Comparison of ENCODE assay signal across 9 cellular contexts in the genomic region with DNA sequence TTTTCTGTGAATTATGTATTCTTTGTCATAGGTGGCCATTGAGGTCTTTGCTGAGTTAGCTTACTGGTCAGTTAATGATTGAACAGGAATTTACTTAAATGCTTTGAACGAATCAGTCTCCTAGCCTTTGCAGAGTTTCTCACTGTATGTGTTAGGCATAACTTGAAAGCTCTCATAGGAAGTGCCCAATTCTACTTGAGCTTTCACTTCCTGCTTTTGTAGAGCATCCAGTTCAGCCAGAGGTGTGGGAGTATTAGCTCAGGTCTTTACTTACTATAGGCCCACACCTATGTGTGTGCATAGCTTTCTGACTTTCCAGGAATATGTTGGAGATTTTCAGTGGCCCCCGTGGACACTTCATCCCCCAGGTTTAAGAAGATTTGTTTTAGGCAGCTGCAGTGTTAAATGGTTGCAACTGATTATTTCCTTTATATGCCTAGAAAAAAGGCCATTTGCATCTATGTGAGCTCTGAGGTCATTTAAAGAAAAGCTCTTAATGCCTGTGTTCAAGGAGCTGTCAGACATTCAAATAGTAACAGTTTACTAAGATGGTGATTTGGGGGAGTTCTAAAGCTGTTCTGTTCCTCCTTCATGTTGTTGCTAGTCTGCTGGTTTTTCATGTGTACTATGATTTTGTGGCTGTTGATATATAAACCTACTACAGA.
DNase-seq lines count a peak whose midpoint lies in the region; ATAC-seq and TF ChIP-seq lines count a peak whose summit lies in the region.
"Had no signal": no experiment of that assay in that cellular context is flagged by ENCODE, and none has a peak within 500 bp of the region (broad histone marks: within the 10 kb centered on the region; RNA-seq: fewer than 3 reads in every experiment).

No MANE protein-coding gene starts in this region.

- no peak overlapping the region for H3K4me3 Mint-ChIP-seq in neural crest cell

- H3K27ac Mint-ChIP-seq in neural crest cell (ENCODE audit: unreplicated experiment), result peak overlapping the region; percentile 81

- peaks cover 20% of the 10 kb centered on the region for H3K36me3 Mint-ChIP-seq in neural crest cell (ENCODE audit: low read depth)

- DNase-seq in NOMO-1 (lab: John Stamatoyannopoulos, UW; ENCODE audit: unreplicated experiment in 2 of 2) (peak; percentile 68 to 78), neural crest cell (ENCODE audit: low read depth, low spot score) (no peak), GF-D8 (lab: John Stamatoyannopoulos, UW) (no peak), NCI-H2107 (lab: John Stamatoyannopoulos, UW) (no peak), HPDE6-E6E7 (ENCODE audit: extremely low spot score) (no peak), NCI-H2227 (lab: John Stamatoyannopoulos, UW; ENCODE audit: unreplicated experiment) (no peak)
- DNase-seq: IMR-90 had no signal

- H3K4me1 Mint-ChIP-seq in neural crest cell, result peaks cover 4% of the 10 kb centered on the region

- peaks cover 7% of the 10 kb centered on the region for H3K9me3 Mint-ChIP-seq in neural crest cell

- TF ChIP-seq CTCF in neural crest cell (conservative IDR thresholded peaks at IDR 0.05), result no peak

- ATAC-seq in GM18909 (IDR thresholded peaks at IDR 0.05; ENCODE audit: poor library complexity, unreplicated experiment), result peak; percentile 100
- peak; percentile 100 for ATAC-seq in HG02763 (IDR thresholded peaks at IDR 0.05; ENCODE audit: unreplicated experiment)

- no peaks in the 10 kb centered on the region for H3K27me3 Mint-ChIP-seq in neural crest cell (ENCODE audit: low read depth)

Comparison
In these comparisons a context has a peak if more than half of its experiments do, and no peak if none do; other contexts are left out.
1. DNase-seq: peak in NOMO-1 (2 of 2); none in neural crest cell (single experiment), GF-D8 (single experiment), NCI-H2107 (single experiment), HPDE6-E6E7 (single experiment) and NCI-H2227 (single experiment).